ENCODE assay signal across 1 cellular context in the genomic region with DNA sequence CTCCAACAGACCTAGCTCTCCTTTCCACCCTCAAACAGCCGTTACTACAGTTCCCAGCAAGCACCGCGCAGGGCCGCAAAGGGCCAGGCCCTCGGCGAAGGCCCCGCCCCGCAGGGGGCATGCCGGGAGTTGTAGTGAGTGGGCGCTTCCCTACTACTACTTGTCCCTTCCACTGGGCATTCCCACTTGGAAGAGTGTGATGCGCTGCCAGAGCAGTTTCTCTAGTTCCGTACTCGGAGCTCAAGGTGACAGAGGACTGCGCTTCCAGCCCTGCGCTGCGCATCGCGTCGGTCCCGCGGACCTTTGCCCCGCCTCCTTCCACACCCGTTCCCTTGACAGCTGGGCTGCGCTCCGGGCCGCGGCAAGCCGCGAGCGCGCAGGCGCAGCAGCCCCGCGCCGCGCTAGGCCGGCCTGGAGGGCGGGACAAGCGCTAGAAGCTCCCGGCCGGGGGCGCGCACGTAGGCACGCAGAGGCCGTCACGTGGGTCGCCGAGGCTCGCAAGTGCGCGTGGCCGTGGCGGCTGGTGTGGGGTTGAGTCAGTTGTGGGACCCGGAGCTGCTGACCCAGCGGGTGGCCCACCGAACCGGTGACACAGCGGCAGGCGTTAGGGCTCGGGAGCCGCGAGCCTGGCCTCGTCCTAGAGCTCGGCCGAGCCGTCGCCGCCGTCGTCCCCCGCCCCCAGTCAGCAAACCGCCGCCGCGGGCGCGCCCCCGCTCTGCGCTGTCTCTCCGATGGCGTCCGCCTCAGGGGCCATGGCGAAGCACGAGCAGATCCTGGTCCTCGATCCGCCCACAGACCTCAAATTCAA.
TF ChIP-seq lines count a peak whose summit lies in the region.

A gene with protein sequence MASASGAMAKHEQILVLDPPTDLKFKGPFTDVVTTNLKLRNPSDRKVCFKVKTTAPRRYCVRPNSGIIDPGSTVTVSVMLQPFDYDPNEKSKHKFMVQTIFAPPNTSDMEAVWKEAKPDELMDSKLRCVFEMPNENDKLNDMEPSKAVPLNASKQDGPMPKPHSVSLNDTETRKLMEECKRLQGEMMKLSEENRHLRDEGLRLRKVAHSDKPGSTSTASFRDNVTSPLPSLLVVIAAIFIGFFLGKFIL (plus strand): TSS at position 491 of the 808 bp plus-strand sequence. CDS start 241 bp downstream, at position 732.

TF ChIP-seq in K562, 482 proteins besides CTCF, POLR2A, EP300 and RAD21 (continued from another document and continues in another):
- TF ChIP-seq, protein P1, sequence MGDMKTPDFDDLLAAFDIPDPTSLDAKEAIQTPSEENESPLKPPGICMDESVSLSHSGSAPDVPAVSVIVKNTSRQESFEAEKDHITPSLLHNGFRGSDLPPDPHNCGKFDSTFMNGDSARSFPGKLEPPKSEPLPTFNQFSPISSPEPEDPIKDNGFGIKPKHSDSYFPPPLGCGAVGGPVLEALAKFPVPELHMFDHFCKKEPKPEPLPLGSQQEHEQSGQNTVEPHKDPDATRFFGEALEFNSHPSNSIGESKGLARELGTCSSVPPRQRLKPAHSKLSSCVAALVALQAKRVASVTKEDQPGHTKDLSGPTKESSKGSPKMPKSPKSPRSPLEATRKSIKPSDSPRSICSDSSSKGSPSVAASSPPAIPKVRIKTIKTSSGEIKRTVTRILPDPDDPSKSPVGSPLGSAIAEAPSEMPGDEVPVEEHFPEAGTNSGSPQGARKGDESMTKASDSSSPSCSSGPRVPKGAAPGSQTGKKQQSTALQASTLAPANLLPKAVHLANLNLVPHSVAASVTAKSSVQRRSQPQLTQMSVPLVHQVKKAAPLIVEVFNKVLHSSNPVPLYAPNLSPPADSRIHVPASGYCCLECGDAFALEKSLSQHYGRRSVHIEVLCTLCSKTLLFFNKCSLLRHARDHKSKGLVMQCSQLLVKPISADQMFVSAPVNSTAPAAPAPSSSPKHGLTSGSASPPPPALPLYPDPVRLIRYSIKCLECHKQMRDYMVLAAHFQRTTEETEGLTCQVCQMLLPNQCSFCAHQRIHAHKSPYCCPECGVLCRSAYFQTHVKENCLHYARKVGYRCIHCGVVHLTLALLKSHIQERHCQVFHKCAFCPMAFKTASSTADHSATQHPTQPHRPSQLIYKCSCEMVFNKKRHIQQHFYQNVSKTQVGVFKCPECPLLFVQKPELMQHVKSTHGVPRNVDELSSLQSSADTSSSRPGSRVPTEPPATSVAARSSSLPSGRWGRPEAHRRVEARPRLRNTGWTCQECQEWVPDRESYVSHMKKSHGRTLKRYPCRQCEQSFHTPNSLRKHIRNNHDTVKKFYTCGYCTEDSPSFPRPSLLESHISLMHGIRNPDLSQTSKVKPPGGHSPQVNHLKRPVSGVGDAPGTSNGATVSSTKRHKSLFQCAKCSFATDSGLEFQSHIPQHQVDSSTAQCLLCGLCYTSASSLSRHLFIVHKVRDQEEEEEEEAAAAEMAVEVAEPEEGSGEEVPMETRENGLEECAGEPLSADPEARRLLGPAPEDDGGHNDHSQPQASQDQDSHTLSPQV (IDR thresholded peaks at IDR 0.05), result no peak
- TF ChIP-seq RBM15 (IDR thresholded peaks at IDR 0.05; ENCODE audit: insufficient read depth, low read length) (no peak), NCOA2 (IDR thresholded peaks at IDR 0.05; ENCODE audit: partially characterized antibody in 2 of 2) (no peak), ZNF384 (IDR thresholded peaks at IDR 0.05; ENCODE audit: low read depth, low read length) (no peak; the same call in 1 of the 2 replicates), HLTF (IDR thresholded peaks at IDR 0.05) (no peak), MYC (IDR thresholded peaks at IDR 0.05; ENCODE audit: low read depth, low read length) (peak; percentile 86), MYC (CRISPR knock-in tag; IDR thresholded peaks at IDR 0.05; ENCODE audit: borderline replicate concordance, low read depth) (no peak), ARHGAP35 (IDR thresholded peaks at IDR 0.05; ENCODE audit: partially characterized antibody) (no peak), CAMTA2 (CRISPR knock-in tag; conservative IDR thresholded peaks at IDR 0.05) (peak; percentile 91; the same call in 1 of the 2 replicates), GATAD2B (IDR thresholded peaks at IDR 0.05; ENCODE audit: borderline replicate concordance) (no peak), ETV5 (CRISPR knock-in tag; IDR thresholded peaks at IDR 0.05; ENCODE audit: low read depth) (no peak; the same call in 1 of the 2 replicates), NFYB (IDR thresholded peaks at IDR 0.05; ENCODE audit: extremely low read depth, insufficient read length) (no peak), RFX5 (IDR thresholded peaks at IDR 0.05; ENCODE audit: low read depth, low read length) (no peak), ILK (tag; IDR thresholded peaks at IDR 0.05; ENCODE audit: borderline replicate concordance, low read depth) (no peak), ARID2 (IDR thresholded peaks at IDR 0.05) (no peak), BRF1 (IDR thresholded peaks at IDR 0.05; ENCODE audit: borderline replicate concordance, extremely low read depth, insufficient read length) (no peak), NR3C1 (CRISPR knock-in tag; IDR thresholded peaks at IDR 0.05) (peak; percentile 83; the same call in 1 of the 2 replicates), RAD51 (IDR thresholded peaks at IDR 0.05; ENCODE audit: borderline replicate concordance, low read depth) (peak; percentile 93), ZNF316 (IDR thresholded peaks at IDR 0.05) (peak; percentile 17), ZNF696 (CRISPR knock-in tag; conservative IDR thresholded peaks at IDR 0.05) (no peak), ZNF77 (CRISPR knock-in tag; IDR thresholded peaks at IDR 0.05) (no peak), GTF2E2 (tag; IDR thresholded peaks at IDR 0.05) (no peak), SREBF1 (IDR thresholded peaks at IDR 0.05; ENCODE audit: borderline replicate concordance, low read depth, low read length) (0 out of 2 replicates have a peak, but pooled peaks have one; percentile 37), OTX1 (CRISPR knock-in tag; IDR thresholded peaks at IDR 0.05) (peak; percentile 84; the same call in 1 of the 2 replicates), ZNF217 (CRISPR knock-in tag; IDR thresholded peaks at IDR 0.05) (no peak), PHF20 (IDR thresholded peaks at IDR 0.05; ENCODE audit: partially characterized antibody) (no peak), POLR3G (IDR thresholded peaks at IDR 0.05; ENCODE audit: extremely low read depth, insufficient read length, insufficient replicate concordance) (no peak), KLF6 (CRISPR knock-in tag; IDR thresholded peaks at IDR 0.05; ENCODE audit: borderline replicate concordance) (peak; percentile 64; the same call in 1 of the 2 replicates), PCBP1 (IDR thresholded peaks at IDR 0.05; ENCODE audit: low read depth, low read length, poor library complexity, severe bottlenecking) (peak; percentile 82)
- TF ChIP-seq, protein P2, sequence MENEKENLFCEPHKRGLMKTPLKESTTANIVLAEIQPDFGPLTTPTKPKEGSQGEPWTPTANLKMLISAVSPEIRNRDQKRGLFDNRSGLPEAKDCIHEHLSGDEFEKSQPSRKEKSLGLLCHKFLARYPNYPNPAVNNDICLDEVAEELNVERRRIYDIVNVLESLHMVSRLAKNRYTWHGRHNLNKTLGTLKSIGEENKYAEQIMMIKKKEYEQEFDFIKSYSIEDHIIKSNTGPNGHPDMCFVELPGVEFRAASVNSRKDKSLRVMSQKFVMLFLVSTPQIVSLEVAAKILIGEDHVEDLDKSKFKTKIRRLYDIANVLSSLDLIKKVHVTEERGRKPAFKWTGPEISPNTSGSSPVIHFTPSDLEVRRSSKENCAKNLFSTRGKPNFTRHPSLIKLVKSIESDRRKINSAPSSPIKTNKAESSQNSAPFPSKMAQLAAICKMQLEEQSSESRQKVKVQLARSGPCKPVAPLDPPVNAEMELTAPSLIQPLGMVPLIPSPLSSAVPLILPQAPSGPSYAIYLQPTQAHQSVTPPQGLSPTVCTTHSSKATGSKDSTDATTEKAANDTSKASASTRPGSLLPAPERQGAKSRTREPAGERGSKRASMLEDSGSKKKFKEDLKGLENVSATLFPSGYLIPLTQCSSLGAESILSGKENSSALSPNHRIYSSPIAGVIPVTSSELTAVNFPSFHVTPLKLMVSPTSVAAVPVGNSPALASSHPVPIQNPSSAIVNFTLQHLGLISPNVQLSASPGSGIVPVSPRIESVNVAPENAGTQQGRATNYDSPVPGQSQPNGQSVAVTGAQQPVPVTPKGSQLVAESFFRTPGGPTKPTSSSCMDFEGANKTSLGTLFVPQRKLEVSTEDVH (IDR thresholded peaks at IDR 0.05; ENCODE audit: low read depth, partially characterized antibody), result peak; percentile 71
- TF ChIP-seq, protein P3, sequence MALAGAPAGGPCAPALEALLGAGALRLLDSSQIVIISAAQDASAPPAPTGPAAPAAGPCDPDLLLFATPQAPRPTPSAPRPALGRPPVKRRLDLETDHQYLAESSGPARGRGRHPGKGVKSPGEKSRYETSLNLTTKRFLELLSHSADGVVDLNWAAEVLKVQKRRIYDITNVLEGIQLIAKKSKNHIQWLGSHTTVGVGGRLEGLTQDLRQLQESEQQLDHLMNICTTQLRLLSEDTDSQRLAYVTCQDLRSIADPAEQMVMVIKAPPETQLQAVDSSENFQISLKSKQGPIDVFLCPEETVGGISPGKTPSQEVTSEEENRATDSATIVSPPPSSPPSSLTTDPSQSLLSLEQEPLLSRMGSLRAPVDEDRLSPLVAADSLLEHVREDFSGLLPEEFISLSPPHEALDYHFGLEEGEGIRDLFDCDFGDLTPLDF (CRISPR knock-in tag; IDR thresholded peaks at IDR 0.05), result peak; percentile 93; the same call in 1 of the 2 replicates
- TF ChIP-seq, protein P4, sequence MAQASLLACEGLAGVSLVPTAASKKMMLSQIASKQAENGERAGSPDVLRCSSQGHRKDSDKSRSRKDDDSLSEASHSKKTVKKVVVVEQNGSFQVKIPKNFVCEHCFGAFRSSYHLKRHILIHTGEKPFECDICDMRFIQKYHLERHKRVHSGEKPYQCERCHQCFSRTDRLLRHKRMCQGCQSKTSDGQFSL (CRISPR knock-in tag; IDR thresholded peaks at IDR 0.05), result 0 out of 2 replicates have a peak, but pooled peaks have one; percentile 39
- TF ChIP-seq, protein P4 (tag; IDR thresholded peaks at IDR 0.05), result no peak
- TF ChIP-seq, protein P5, sequence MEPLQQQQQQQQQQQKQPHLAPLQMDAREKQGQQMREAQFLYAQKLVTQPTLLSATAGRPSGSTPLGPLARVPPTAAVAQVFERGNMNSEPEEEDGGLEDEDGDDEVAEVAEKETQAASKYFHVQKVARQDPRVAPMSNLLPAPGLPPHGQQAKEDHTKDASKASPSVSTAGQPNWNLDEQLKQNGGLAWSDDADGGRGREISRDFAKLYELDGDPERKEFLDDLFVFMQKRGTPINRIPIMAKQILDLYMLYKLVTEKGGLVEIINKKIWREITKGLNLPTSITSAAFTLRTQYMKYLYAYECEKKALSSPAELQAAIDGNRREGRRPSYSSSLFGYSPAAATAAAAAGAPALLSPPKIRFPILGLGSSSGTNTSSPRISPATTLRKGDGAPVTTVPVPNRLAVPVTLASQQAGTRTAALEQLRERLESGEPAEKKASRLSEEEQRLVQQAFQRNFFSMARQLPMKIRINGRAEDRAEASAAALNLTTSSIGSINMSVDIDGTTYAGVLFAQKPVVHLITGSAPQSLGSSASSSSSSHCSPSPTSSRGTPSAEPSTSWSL (CRISPR knock-in tag; IDR thresholded peaks at IDR 0.05; ENCODE audit: borderline replicate concordance), result peak; percentile 77; the same call in 1 of the 2 replicates
- TF ChIP-seq, protein P6, sequence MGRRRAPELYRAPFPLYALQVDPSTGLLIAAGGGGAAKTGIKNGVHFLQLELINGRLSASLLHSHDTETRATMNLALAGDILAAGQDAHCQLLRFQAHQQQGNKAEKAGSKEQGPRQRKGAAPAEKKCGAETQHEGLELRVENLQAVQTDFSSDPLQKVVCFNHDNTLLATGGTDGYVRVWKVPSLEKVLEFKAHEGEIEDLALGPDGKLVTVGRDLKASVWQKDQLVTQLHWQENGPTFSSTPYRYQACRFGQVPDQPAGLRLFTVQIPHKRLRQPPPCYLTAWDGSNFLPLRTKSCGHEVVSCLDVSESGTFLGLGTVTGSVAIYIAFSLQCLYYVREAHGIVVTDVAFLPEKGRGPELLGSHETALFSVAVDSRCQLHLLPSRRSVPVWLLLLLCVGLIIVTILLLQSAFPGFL (CRISPR knock-in tag; IDR thresholded peaks at IDR 0.05), result no peak
- TF ChIP-seq, protein P7, sequence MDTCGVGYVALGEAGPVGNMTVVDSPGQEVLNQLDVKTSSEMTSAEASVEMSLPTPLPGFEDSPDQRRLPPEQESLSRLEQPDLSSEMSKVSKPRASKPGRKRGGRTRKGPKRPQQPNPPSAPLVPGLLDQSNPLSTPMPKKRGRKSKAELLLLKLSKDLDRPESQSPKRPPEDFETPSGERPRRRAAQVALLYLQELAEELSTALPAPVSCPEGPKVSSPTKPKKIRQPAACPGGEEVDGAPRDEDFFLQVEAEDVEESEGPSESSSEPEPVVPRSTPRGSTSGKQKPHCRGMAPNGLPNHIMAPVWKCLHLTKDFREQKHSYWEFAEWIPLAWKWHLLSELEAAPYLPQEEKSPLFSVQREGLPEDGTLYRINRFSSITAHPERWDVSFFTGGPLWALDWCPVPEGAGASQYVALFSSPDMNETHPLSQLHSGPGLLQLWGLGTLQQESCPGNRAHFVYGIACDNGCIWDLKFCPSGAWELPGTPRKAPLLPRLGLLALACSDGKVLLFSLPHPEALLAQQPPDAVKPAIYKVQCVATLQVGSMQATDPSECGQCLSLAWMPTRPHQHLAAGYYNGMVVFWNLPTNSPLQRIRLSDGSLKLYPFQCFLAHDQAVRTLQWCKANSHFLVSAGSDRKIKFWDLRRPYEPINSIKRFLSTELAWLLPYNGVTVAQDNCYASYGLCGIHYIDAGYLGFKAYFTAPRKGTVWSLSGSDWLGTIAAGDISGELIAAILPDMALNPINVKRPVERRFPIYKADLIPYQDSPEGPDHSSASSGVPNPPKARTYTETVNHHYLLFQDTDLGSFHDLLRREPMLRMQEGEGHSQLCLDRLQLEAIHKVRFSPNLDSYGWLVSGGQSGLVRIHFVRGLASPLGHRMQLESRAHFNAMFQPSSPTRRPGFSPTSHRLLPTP (IDR thresholded peaks at IDR 0.05; ENCODE audit: borderline replicate concordance, extremely low read depth, insufficient read length), result no peak
- TF ChIP-seq, protein P8, sequence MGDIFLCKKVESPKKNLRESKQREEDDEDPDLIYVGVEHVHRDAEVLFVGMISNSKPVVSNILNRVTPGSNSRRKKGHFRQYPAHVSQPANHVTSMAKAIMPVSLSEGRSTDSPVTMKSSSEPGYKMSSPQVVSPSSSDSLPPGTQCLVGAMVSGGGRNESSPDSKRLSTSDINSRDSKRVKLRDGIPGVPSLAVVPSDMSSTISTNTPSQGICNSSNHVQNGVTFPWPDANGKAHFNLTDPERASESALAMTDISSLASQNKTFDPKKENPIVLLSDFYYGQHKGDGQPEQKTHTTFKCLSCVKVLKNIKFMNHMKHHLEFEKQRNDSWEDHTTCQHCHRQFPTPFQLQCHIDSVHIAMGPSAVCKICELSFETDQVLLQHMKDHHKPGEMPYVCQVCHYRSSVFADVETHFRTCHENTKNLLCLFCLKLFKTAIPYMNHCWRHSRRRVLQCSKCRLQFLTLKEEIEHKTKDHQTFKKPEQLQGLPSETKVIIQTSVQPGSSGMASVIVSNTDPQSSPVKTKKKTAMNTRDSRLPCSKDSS (IDR thresholded peaks at IDR 0.05; ENCODE audit: low read depth, partially characterized antibody), result no peak
